In the genomic region with DNA sequence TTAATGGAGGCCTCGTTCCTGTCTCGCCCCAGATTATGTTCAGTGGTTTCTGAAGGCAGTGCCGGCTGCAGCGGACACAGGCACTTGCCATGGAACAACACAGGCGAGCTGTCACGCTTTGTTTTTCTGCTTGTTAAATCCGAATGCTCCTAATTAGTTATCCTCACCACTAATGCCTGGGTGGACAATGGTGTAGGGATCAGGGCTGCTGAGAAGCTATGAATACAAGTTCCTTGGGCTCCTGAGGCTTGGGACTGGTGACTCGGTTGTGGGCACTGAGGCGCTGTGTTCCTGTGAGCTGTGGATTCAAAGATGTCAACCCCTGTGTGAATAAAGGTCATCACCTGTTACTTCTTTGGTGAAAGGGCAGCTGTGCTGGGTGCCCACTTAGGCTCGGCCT, we compare ENCODE assay signal across 21 cellular contexts.
A peak's percentile ranks its signal among the peaks of the same experiment; 100 is the strongest.
DNase-seq lines count a peak whose midpoint lies in the region; ATAC-seq and TF ChIP-seq lines count a peak whose summit lies in the region.
"Had no signal": no experiment of that assay in that cellular context is flagged by ENCODE, and none has a peak within 500 bp of the region (broad histone marks: within the 10 kb centered on the region; RNA-seq: fewer than 3 reads in every experiment).

No MANE protein-coding gene starts in this region.

- H3K27ac Mint-ChIP-seq in brain (peak overlapping the region in 4 of 5 experiments; percentile 9 to 79 (median 30)), endodermal cell (peak overlapping the region; percentile 62), nephron progenitor cell (peak overlapping the region; percentile 30), mesothelial cell of epicardium (no peak overlapping the region)
- H3K27ac Mint-ChIP-seq in stimulated activated effector memory CD8-positive, alpha-beta T cell treated with anti-CD3 and anti-CD28 coated beads, Interleukin-12 subunit alpha, Interleukin-12 subunit beta, amount 100 ng/mL, for 72 hours: peak overlapping the region; percentile 48
- H3K27ac Mint-ChIP-seq: HFFc6 had no signal

- H3K4me1 Mint-ChIP-seq in brain (peaks cover 40% of the 10 kb centered on the region), endodermal cell (peaks cover 71% of the 10 kb centered on the region), nephron progenitor cell (peaks cover 9% of the 10 kb centered on the region), mesothelial cell of epicardium (peaks cover 3% of the 10 kb centered on the region)
- no peaks in the 10 kb centered on the region for H3K4me1 Mint-ChIP-seq in stimulated activated effector memory CD8-positive, alpha-beta T cell treated with anti-CD3 and anti-CD28 coated beads, Interleukin-12 subunit alpha, Interleukin-12 subunit beta, amount 100 ng/mL, for 72 hours
- H3K4me1 Mint-ChIP-seq: CD4-positive, alpha-beta memory T cell had no signal

- TF ChIP-seq CTCF in brain (conservative IDR thresholded peaks at IDR 0.05): no peak
- TF ChIP-seq CTCF in endodermal cell (conservative IDR thresholded peaks at IDR 0.05): no peak
- TF ChIP-seq CTCF in nephron progenitor cell (IDR thresholded peaks at IDR 0.05): no peak
- TF ChIP-seq CTCF in mesothelial cell of epicardium (IDR thresholded peaks at IDR 0.05; ENCODE audit: unreplicated experiment): no peak

- peaks cover 11% of the 10 kb centered on the region for H3K36me3 ChIP-seq in endodermal cell (ENCODE audit: control insufficient read depth, insufficient read depth, low read length)
- H3K36me3 ChIP-seq: HAP-1 had no signal

- DNase-seq in endodermal cell (no peak), nephron progenitor cell (no peak), DMS 273 treated with DMSO at 0.1 percent for 48 hours (lab: John Stamatoyannopoulos, UW) (no peak), mesothelial cell of epicardium (ENCODE audit: low spot score in 2 of 2, unreplicated experiment in 2 of 2) (no peak)
- DNase-seq in stimulated activated effector memory CD8-positive, alpha-beta T cell treated with anti-CD3 and anti-CD28 coated beads, Interleukin-12 subunit alpha, Interleukin-12 subunit beta, amount 100 ng/mL, for 72 hours (ENCODE audit: low spot score in 2 of 2): no peak
- DNase-seq: CD4-positive, alpha-beta memory T cell; COR-L47; GOT3; HFFc6; IMR-90; KG1; MM.1S; NCI-H1694 treated with DMSO at 0.1 percent for 48 hours; NCI-H2081; NCI-H2171 treated with DMSO at 0.1 percent for 48 hours; NCI-H345; SIG-M5 had no signal

- no peaks in the 10 kb centered on the region for H3K9me3 ChIP-seq in endodermal cell (ENCODE audit: control insufficient read depth, low read length)
- H3K9me3 ChIP-seq: HAP-1 had no signal

- no peak overlapping the region for H3K4me3 ChIP-seq in endodermal cell (ENCODE audit: low read length)
- H3K4me3 ChIP-seq: HAP-1, SK-N-MC had no signal

- H3K9me3 Mint-ChIP-seq in brain: no peaks in the 10 kb centered on the region
- H3K9me3 Mint-ChIP-seq in endodermal cell: no peaks in the 10 kb centered on the region
- no peaks in the 10 kb centered on the region for H3K9me3 Mint-ChIP-seq in nephron progenitor cell
- H3K9me3 Mint-ChIP-seq in stimulated activated effector memory CD8-positive, alpha-beta T cell treated with anti-CD3 and anti-CD28 coated beads, Interleukin-12 subunit alpha, Interleukin-12 subunit beta, amount 100 ng/mL, for 72 hours: no peaks in the 10 kb centered on the region
- no peaks in the 10 kb centered on the region for H3K9me3 Mint-ChIP-seq in mesothelial cell of epicardium
- H3K9me3 Mint-ChIP-seq: CD4-positive, alpha-beta memory T cell; HFFc6 had no signal

- H3K27me3 ChIP-seq in endodermal cell (ENCODE audit: control insufficient read depth, insufficient read depth, low read length, poor library complexity, severe bottlenecking): no peaks in the 10 kb centered on the region

- peaks cover 32% of the 10 kb centered on the region for H3K4me1 ChIP-seq in endodermal cell (ENCODE audit: control insufficient read depth, insufficient read depth, low read length)

- H3K36me3 Mint-ChIP-seq in brain (peaks cover 19% of the 10 kb centered on the region), endodermal cell (ENCODE audit: low read depth) (peaks cover 7% of the 10 kb centered on the region), nephron progenitor cell (ENCODE audit: low read depth) (peaks cover 4% of the 10 kb centered on the region), mesothelial cell of epicardium (peaks cover 9% of the 10 kb centered on the region)
- no peaks in the 10 kb centered on the region for H3K36me3 Mint-ChIP-seq in stimulated activated effector memory CD8-positive, alpha-beta T cell treated with anti-CD3 and anti-CD28 coated beads, Interleukin-12 subunit alpha, Interleukin-12 subunit beta, amount 100 ng/mL, for 72 hours

- H3K9ac ChIP-seq in endodermal cell (ENCODE audit: extremely low read depth, low read length, poor library complexity, severe bottlenecking): no peak overlapping the region

- H3K4me3 Mint-ChIP-seq in brain (peak overlapping the region; percentile 4 to 74 (median 51)), endodermal cell (no peak overlapping the region), nephron progenitor cell (no peak overlapping the region), mesothelial cell of epicardium (no peak overlapping the region)
- no peak overlapping the region for H3K4me3 Mint-ChIP-seq in stimulated activated effector memory CD8-positive, alpha-beta T cell treated with anti-CD3 and anti-CD28 coated beads, Interleukin-12 subunit alpha, Interleukin-12 subunit beta, amount 100 ng/mL, for 72 hours
- H3K4me3 Mint-ChIP-seq: CD4-positive, alpha-beta memory T cell; HFFc6 had no signal

- no peak for ATAC-seq in stimulated activated effector memory CD8-positive, alpha-beta T cell treated with anti-CD3 and anti-CD28 coated beads, Interleukin-12 subunit alpha, Interleukin-12 subunit beta, amount 100 ng/mL, for 72 hours
- ATAC-seq in GM19035 (IDR thresholded peaks at IDR 0.05; ENCODE audit: unreplicated experiment): no peak

- WGBS in endodermal cell (ENCODE audit: insufficient coverage in 1 of 2, insufficient read length in 1 of 2), 2 experiments: 92 to 100% methylated on average over 7 to 10 of the region's 10 CpGs

- peaks cover 11% of the 10 kb centered on the region for H3K27me3 Mint-ChIP-seq in brain
- no peaks in the 10 kb centered on the region for H3K27me3 Mint-ChIP-seq in endodermal cell (ENCODE audit: insufficient read depth)
- H3K27me3 Mint-ChIP-seq in nephron progenitor cell (ENCODE audit: low read depth, poor library complexity): peaks cover 13% of the 10 kb centered on the region
- H3K27me3 Mint-ChIP-seq in mesothelial cell of epicardium (ENCODE audit: low read depth): no peaks in the 10 kb centered on the region
- H3K27me3 Mint-ChIP-seq: CD4-positive, alpha-beta memory T cell had no signal

- no peak overlapping the region for H3K27ac ChIP-seq in endodermal cell (ENCODE audit: low read depth, low read length)
- H3K27ac ChIP-seq: SK-N-MC had no signal

Comparison
In these comparisons a context has a peak if more than half of its experiments do, and no peak if none do; other contexts are left out.
1. H3K4me3 Mint-ChIP-seq: peak in brain (5 of 5); none in endodermal cell (single experiment), nephron progenitor cell (single experiment), stimulated activated effector memory CD8-positive, alpha-beta T cell treated with anti-CD3 and anti-CD28 coated beads, Interleukin-12 subunit alpha, Interleukin-12 subunit beta, amount 100 ng/mL, for 72 hours (single experiment) and mesothelial cell of epicardium (single experiment).